Comparison of ENCODE assay signal across 9 cellular contexts in the genomic region with DNA sequence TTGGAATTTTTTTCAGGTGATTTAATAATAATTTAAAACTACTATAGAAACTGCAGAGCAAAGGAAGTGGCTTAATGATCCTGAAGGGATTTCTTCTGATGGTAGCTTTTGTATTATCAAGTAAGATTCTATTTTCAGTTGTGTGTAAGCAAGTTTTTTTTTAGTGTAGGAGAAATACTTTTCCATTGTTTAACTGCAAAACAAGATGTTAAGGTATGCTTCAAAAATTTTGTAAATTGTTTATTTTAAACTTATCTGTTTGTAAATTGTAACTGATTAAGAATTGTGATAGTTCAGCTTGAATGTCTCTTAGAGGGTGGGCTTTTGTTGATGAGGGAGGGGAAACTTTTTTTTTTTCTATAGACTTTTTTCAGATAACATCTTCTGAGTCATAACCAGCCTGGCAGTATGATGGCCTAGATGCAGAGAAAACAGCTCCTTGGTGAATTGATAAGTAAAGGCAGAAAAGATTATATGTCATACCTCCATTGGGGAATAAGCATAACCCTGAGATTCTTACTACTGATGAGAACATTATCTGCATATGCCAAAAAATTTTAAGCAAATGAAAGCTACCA. TPM values are rescaled to one million over a fixed set of nuclear protein-coding genes. Genes with fewer than 3 reads are reported as not detected.
DNase-seq lines count a peak whose midpoint lies in the region; TF ChIP-seq lines count a peak whose summit lies in the region.
"Had no signal": no experiment of that assay in that cellular context is flagged by ENCODE, and none has a peak within 500 bp of the region (broad histone marks: within the 10 kb centered on the region; RNA-seq: fewer than 3 reads in every experiment).

No MANE protein-coding gene starts in this region.

- peak; percentile 50 for DNase-seq in HCEC 1CT
- DNase-seq in SK-MEL-5 (ENCODE audit: low read depth, low spot score), result peak; percentile 51
- DNase-seq in glutamatergic neuron, result no peak
- no peak for DNase-seq in stomach
- DNase-seq in activated T-cell treated with anti-CD3 and anti-CD28 coated beads, Interleukin-2, amount 50 U/mL, for 1 hour, result no peak
- DNase-seq in activated naive CD4-positive, alpha-beta T cell (lab: John Stamatoyannopoulos, UW), result no peak
- no peak for DNase-seq in osteocyte (ENCODE audit: extremely low spot score, unreplicated experiment)
- DNase-seq in activated naive CD4-positive, alpha-beta T cell treated with Interleukin-2 at 50 U/mL for 16 hours, result no peak
- DNase-seq: activated naive CD4-positive, alpha-beta T cell treated with anti-CD3 and anti-CD28 coated beads for 36 hours had no signal

- H3K9me3 Mint-ChIP-seq in glutamatergic neuron (ENCODE audit: unreplicated experiment) (peaks cover 49% of the 10 kb centered on the region), osteocyte (ENCODE audit: unreplicated experiment) (no peaks in the 10 kb centered on the region)
- H3K9me3 Mint-ChIP-seq: activated naive CD4-positive, alpha-beta T cell treated with anti-CD3 and anti-CD28 coated beads for 36 hours had no signal

- intact Hi-C loops in stomach (cut with DNase I; ENCODE audit: low total_unique reads), result loop anchor here (5.0 kb wide), 1 partner anchor 75 kb away; no protein-coding TSS in a partner anchor

- H3K27me3 ChIP-seq in stomach, result no peaks in the 10 kb centered on the region

- H3K27ac ChIP-seq in stomach, result peak overlapping the region in 4 of 5 donors; percentile 93 to 99 (median 99)

- peaks cover 53 to 67% (median 57%) of the 10 kb centered on the region in 4 donors for H3K36me3 ChIP-seq in stomach

- peak overlapping the region; percentile 89 for H3K27ac Mint-ChIP-seq in glutamatergic neuron (ENCODE audit: unreplicated experiment)
- no peak overlapping the region for H3K27ac Mint-ChIP-seq in osteocyte (ENCODE audit: unreplicated experiment)
- H3K27ac Mint-ChIP-seq: activated naive CD4-positive, alpha-beta T cell treated with anti-CD3 and anti-CD28 coated beads for 36 hours had no signal

- TF ChIP-seq POLR2A in stomach (IDR thresholded peaks at IDR 0.05), result no peak

- H3K9me3 ChIP-seq in stomach, result no peaks in the 10 kb centered on the region

- H3K4me3 Mint-ChIP-seq in glutamatergic neuron (ENCODE audit: unreplicated experiment) (no peak overlapping the region), osteocyte (ENCODE audit: unreplicated experiment) (no peak overlapping the region)
- H3K4me3 Mint-ChIP-seq: activated naive CD4-positive, alpha-beta T cell treated with anti-CD3 and anti-CD28 coated beads for 36 hours had no signal

- peak overlapping the region; percentile 77 to 95 (median 84) for H3K4me3 ChIP-seq in stomach

- H3K36me3 Mint-ChIP-seq in glutamatergic neuron (ENCODE audit: unreplicated experiment), result peaks cover 30% of the 10 kb centered on the region
- H3K36me3 Mint-ChIP-seq in osteocyte (ENCODE audit: unreplicated experiment), result no peaks in the 10 kb centered on the region

- peaks cover 22% of the 10 kb centered on the region for H3K4me1 Mint-ChIP-seq in glutamatergic neuron (ENCODE audit: low read depth, unreplicated experiment)
- peaks cover 14% of the 10 kb centered on the region for H3K4me1 Mint-ChIP-seq in osteocyte (ENCODE audit: unreplicated experiment)

- peaks cover 21% of the 10 kb centered on the region for H3K27me3 Mint-ChIP-seq in glutamatergic neuron (ENCODE audit: unreplicated experiment)
- no peaks in the 10 kb centered on the region for H3K27me3 Mint-ChIP-seq in osteocyte (ENCODE audit: unreplicated experiment)

- no peak for TF ChIP-seq EP300 in stomach (IDR thresholded peaks at IDR 0.05)

- TF ChIP-seq CTCF in glutamatergic neuron (IDR thresholded peaks at IDR 0.05; ENCODE audit: partially characterized antibody, unreplicated experiment) (no peak), stomach (IDR thresholded peaks at IDR 0.05) (no peak), osteocyte (IDR thresholded peaks at IDR 0.05) (no peak)

- peaks cover 28 to 44% (median 37%) of the 10 kb centered on the region in 4 donors for H3K4me1 ChIP-seq in stomach

- in situ Hi-C loops in SK-MEL-5 (cut with HindIII; ENCODE audit: low pct_unique_long_range_greater_than_20kb, low sequenced_read_pairs), result no loop called here

RNA-seq across cellular contexts. Expression of a gene that starts 3.5 kb away (rescaled TPM):
- 1,469 and 1,846 TPM in 2 replicates for total RNA-seq in SK-MEL-5 (2014; rRNA removed; shearing (Covaris generic))
- 14.9 and 24.6 TPM in 2 replicates for polyA plus RNA-seq in SK-MEL-5 (2015; cell fraction: cytosol; rRNA removed)
- polyA plus RNA-seq in SK-MEL-5 (2015; cell fraction: nucleus; rRNA removed), result 1,901 and 1,945 TPM in 2 replicates
- 18,218 TPM for total RNA-seq in glutamatergic neuron (ENCODE audit: unreplicated experiment)
- total RNA-seq in stomach, result over 10,000 TPM; 11,517 to 39,496 (median 13,707) TPM
- 100 to 1,000 TPM; 124 to 296 (median 126) TPM for polyA plus RNA-seq in stomach
- 11,843 and 16,538 TPM in 2 replicates for total RNA-seq in osteocyte

RNA-seq across cellular contexts. Expression of a gene that starts 22.5 kb away (rescaled TPM):
- total RNA-seq in SK-MEL-5 (2014; rRNA removed; shearing (Covaris generic)), result 57.8 and 64.9 TPM in 2 replicates
- 86.7 and 89.1 TPM in 2 replicates for polyA plus RNA-seq in SK-MEL-5 (2015; cell fraction: cytosol; rRNA removed)
- polyA plus RNA-seq in SK-MEL-5 (2015; cell fraction: nucleus; rRNA removed), result 80.9 and 96.5 TPM in 2 replicates
- total RNA-seq in glutamatergic neuron (ENCODE audit: unreplicated experiment), result 80.0 TPM
- 10 to 100 TPM in 4 of 5 donors, 1 to 10 TPM in 1; 3.5 to 89.0 (median 65.2) TPM for total RNA-seq in stomach
- polyA plus RNA-seq in stomach, result 10 to 100 TPM; 65.8 to 94.8 (median 86.1) TPM
- total RNA-seq in osteocyte, result 103 and 104 TPM in 2 replicates

RNA-seq across cellular contexts. Expression of a gene that starts 55.8 kb away (rescaled TPM):
- total RNA-seq in SK-MEL-5 (2014; rRNA removed; shearing (Covaris generic)), result 1.8 and 2.0 TPM in 2 replicates
- polyA plus RNA-seq in SK-MEL-5 (2015; cell fraction: cytosol; rRNA removed), result 2.7 and 4.7 TPM in 2 replicates
- 1.5 and 2.4 TPM in 2 replicates for polyA plus RNA-seq in SK-MEL-5 (2015; cell fraction: nucleus; rRNA removed)
- total RNA-seq in glutamatergic neuron (ENCODE audit: unreplicated experiment) (2.5 TPM), stomach (100 to 1,000 TPM in 4 of 5 donors, 10 to 100 TPM in 1; 35.1 to 452 (median 117) TPM), osteocyte (219 and 256 TPM in 2 replicates)
- polyA plus RNA-seq in stomach, result 10 to 100 TPM; 26.9 to 58.2 (median 28.7) TPM

Comparison
In these comparisons a context has a peak if more than half of its experiments do, and no peak if none do; other contexts are left out.
1. DNase-seq: peak in HCEC 1CT (single experiment) and SK-MEL-5 (single experiment); none in glutamatergic neuron (single experiment), stomach (single experiment), activated T-cell treated with anti-CD3 and anti-CD28 coated beads, Interleukin-2, amount 50 U/mL, for 1 hour (single experiment), activated naive CD4-positive, alpha-beta T cell (0 of 4), osteocyte (single experiment) and activated naive CD4-positive, alpha-beta T cell treated with Interleukin-2 at 50 U/mL for 16 hours (single experiment).
2. RNA of a gene that starts 55.8 kb away (total RNA-seq): 219 to 256 TPM in osteocyte and 35.1 to 452 TPM in stomach; 2.5 TPM in glutamatergic neuron (single experiment) and 1.8 to 2.0 TPM in SK-MEL-5; every median in the first group is over 10 times any median in the second.